In the genomic region with DNA sequence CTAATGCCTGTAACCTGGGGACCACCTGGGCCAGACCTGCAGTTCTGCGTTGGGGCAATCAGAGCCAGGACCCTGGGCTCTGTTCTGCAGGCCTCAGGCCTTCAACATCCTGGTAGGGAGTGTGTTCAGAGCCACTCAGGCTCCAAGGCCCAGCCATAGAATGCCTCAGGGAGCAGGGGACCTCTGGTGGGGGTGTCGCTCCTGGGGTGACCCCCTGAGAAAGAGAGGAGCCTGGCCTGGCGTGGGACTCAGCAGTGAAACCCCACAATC, we compare ENCODE assay signal across 18 cellular contexts. TPM values are rescaled to one million over a fixed set of nuclear protein-coding genes. Genes with fewer than 3 reads are reported as not detected.
DNase-seq lines count a peak whose midpoint lies in the region; ATAC-seq, FAIRE-seq and TF ChIP-seq lines count a peak whose summit lies in the region.
"Had no signal": no experiment of that assay in that cellular context is flagged by ENCODE, and none has a peak within 500 bp of the region (broad histone marks: within the 10 kb centered on the region; RNA-seq: fewer than 3 reads in every experiment).

No MANE protein-coding gene starts in this region.

- no peaks in the 10 kb centered on the region for H3K27me3 Mint-ChIP-seq in activated CD8-positive, alpha-beta T cell treated with anti-CD3 and anti-CD28 coated beads, Interleukin-2, amount 10 ng/mL, durations not matched to agents 7 days and 5 days (ENCODE audit: low read depth)
- H3K27me3 Mint-ChIP-seq in activated CD8-positive, alpha-beta T cell treated with anti-CD3 and anti-CD28 coated beads for 36 hours, result no peaks in the 10 kb centered on the region
- H3K27me3 Mint-ChIP-seq: B cell had no signal

- no peak overlapping the region for H2BK15ac ChIP-seq in H1 (ENCODE audit: low read length)

- TF ChIP-seq POLR2A in GM18951 (IDR thresholded peaks at IDR 0.05; ENCODE audit: extremely low read depth, insufficient read depth, insufficient read length), result peak; percentile 1
- TF ChIP-seq POLR2A in H1 (IDR thresholded peaks at IDR 0.05; ENCODE audit: control extremely low read depth in 1 of 2, low read depth in 2 of 2, low read length in 2 of 2), result no peak

- H3K27ac ChIP-seq in H1 (ENCODE audit: low read depth, low read length) (no peak overlapping the region), trophoblast cell (ENCODE audit: low read depth, low read length) (no peak overlapping the region)
- H3K27ac ChIP-seq: GM23248 had no signal

- no peak overlapping the region for H2AK5ac ChIP-seq in H1 (ENCODE audit: low read depth, low read length)
- no peak overlapping the region for H2AK5ac ChIP-seq in trophoblast cell (ENCODE audit: low read length)

- H4K12ac ChIP-seq in trophoblast cell (ENCODE audit: low read depth, low read length), result no peak overlapping the region

- H4K91ac ChIP-seq in H1 (replicated peaks; ENCODE audit: insufficient read length, low read length), result no peak overlapping the region
- no peak overlapping the region for H4K91ac ChIP-seq in trophoblast cell (ENCODE audit: low read depth, low read length)

- H3K9me3 ChIP-seq in H1 (ENCODE audit: insufficient read depth in 2 of 2, low read depth in 1 of 2, low read length in 1 of 2), result no peaks in the 10 kb centered on the region
- no peaks in the 10 kb centered on the region for H3K9me3 ChIP-seq in trophoblast cell (ENCODE audit: insufficient read depth, low read depth, low read length)

- no peak for FAIRE-seq in H1 (lab: Jason Lieb, UNC)
- FAIRE-seq: K562, RCC 7860 had no signal

- H3K4me3 ChIP-seq in H1 (ENCODE audit: extremely low read depth in 1 of 4, insufficient read depth in 2 of 4, low read depth in 3 of 4, low read length in 4 of 4) (no peak overlapping the region), trophoblast cell (ENCODE audit: low read depth, low read length) (no peak overlapping the region)
- H3K4me3 ChIP-seq: GM23248, K562 had no signal

- H4K8ac ChIP-seq in H1 (ENCODE audit: extremely low read depth, insufficient read depth, low read length), result no peak overlapping the region
- H4K8ac ChIP-seq in trophoblast cell (ENCODE audit: low read depth, low read length), result no peak overlapping the region

- POLR2A ChIA-PET in activated CD8-positive, alpha-beta T cell treated with anti-CD3 and anti-CD28 coated beads, Interleukin-2, amount 10 ng/mL, durations not matched to agents 7 days and 5 days (lab: Charles Lee), result interaction anchor here (1.7 kb wide), 1 partner anchor 12 kb away, joined by 5 read pairs; a partner anchor contains a TSS
- POLR2A ChIA-PET in activated CD8-positive, alpha-beta T cell treated with anti-CD3 and anti-CD28 coated beads for 36 hours (lab: Charles Lee), result no interaction called here
- POLR2A ChIA-PET in H1 (lab: Charles Lee; ENCODE audit: partially characterized antibody), result interaction anchor here (1.8 to 7.8 kb wide), 3 partner anchors 8 to 18 kb away, joined by 5 to 68 read pairs (median 15); a partner anchor contains a TSS

- H3K4me1 ChIP-seq in H1 (replicated peaks in 1 of 4; ENCODE audit: control insufficient read depth in 3 of 4, insufficient read depth in 4 of 4, low read length in 3 of 4) (peaks cover 0 to 31% (median 14%) of the 10 kb centered on the region in 4 experiments; a peak in 6 of 7 replicates), trophoblast cell (ENCODE audit: control insufficient read depth in 1 of 2, insufficient read depth in 2 of 2, low read length in 2 of 2) (peaks cover 15 to 22% of the 10 kb centered on the region in 2 experiments)

- no peak for DNase-seq in activated CD8-positive, alpha-beta T cell treated with anti-CD3 and anti-CD28 coated beads, Interleukin-2, amount 10 ng/mL, durations not matched to agents 7 days and 5 days
- DNase-seq in activated CD8-positive, alpha-beta T cell treated with anti-CD3 and anti-CD28 coated beads for 36 hours, result no peak
- no peak for DNase-seq in H1 (ENCODE audit: low read depth in 1 of 2, low spot score in 2 of 2)
- no peak for DNase-seq in trophoblast cell
- no peak for DNase-seq in hypothalamus (lab: John Stamatoyannopoulos, UW)
- no peak for DNase-seq in stimulated activated naive CD4-positive, alpha-beta T cell treated with Interleukin-2 at 50 U/mL for 16 hours (lab: John Stamatoyannopoulos, UW)
- DNase-seq: 8988T; GF-D8; GM23248; NCI-H1105 treated with DMSO at 0.1 percent for 48 hours; NCI-H2081 treated with DMSO at 0.1 percent for 48 hours; NK-92 treated with Interleukin-12 subunit alpha and Interleukin-12 subunit beta, amount 100 ng/mL, for 24 hours; SIG-M5 had no signal

- in situ Hi-C loops in GM18951 (cut with MboI; ENCODE audit: low sequenced_read_pairs, unreplicated experiment), result no loop called here

- ATAC-seq in activated CD8-positive, alpha-beta T cell treated with anti-CD3 and anti-CD28 coated beads, Interleukin-2, amount 10 ng/mL, durations not matched to agents 7 days and 5 days, result no peak
- ATAC-seq in activated CD8-positive, alpha-beta T cell treated with anti-CD3 and anti-CD28 coated beads for 36 hours, result no peak
- no peak for ATAC-seq in GM19397 (IDR thresholded peaks at IDR 0.05; ENCODE audit: unreplicated experiment)
- ATAC-seq: K562 had no signal

- CTCF ChIA-PET in activated CD8-positive, alpha-beta T cell treated with anti-CD3 and anti-CD28 coated beads, Interleukin-2, amount 10 ng/mL, durations not matched to agents 7 days and 5 days (lab: Charles Lee), result interaction anchor here (1.3 kb wide), 1 partner anchor 30 kb away, joined by 4 read pairs; no protein-coding TSS in a partner anchor
- CTCF ChIA-PET in activated CD8-positive, alpha-beta T cell treated with anti-CD3 and anti-CD28 coated beads for 36 hours (lab: Charles Lee), result no interaction called here
- CTCF ChIA-PET in H1 (lab: Charles Lee; ENCODE audit: partially characterized antibody), result interaction anchor here (1.0 to 5.4 kb wide), 4 partner anchors 9 to 53 kb away, joined by 3 to 28 read pairs (median 3); a partner anchor contains a TSS

- TF ChIP-seq RAD21 in H1 (IDR thresholded peaks at IDR 0.05 in 1 of 2, conservative IDR thresholded peaks at IDR 0.05 in 1 of 2; ENCODE audit: low read depth in 2 of 2, low read length in 2 of 2), result no peak

- H3K4ac ChIP-seq in H1 (replicated peaks; ENCODE audit: insufficient read length, low read depth, low read length) (no peak overlapping the region), trophoblast cell (ENCODE audit: low read depth, low read length) (no peak overlapping the region)

- H3K36me3 Mint-ChIP-seq in activated CD8-positive, alpha-beta T cell treated with anti-CD3 and anti-CD28 coated beads, Interleukin-2, amount 10 ng/mL, durations not matched to agents 7 days and 5 days (ENCODE audit: low read depth), result peaks cover 27% of the 10 kb centered on the region
- H3K36me3 Mint-ChIP-seq in activated CD8-positive, alpha-beta T cell treated with anti-CD3 and anti-CD28 coated beads for 36 hours (ENCODE audit: low read depth), result peaks cover 12% of the 10 kb centered on the region

- H2BK120ac ChIP-seq in H1 (replicated peaks; ENCODE audit: low read depth, low read length) (no peak overlapping the region), trophoblast cell (ENCODE audit: insufficient read depth, low read length, poor library complexity) (no peak overlapping the region)

- no peak overlapping the region for H3K4me2 ChIP-seq in H1 (ENCODE audit: insufficient read depth in 1 of 2, low read depth in 2 of 2, low read length in 2 of 2)
- no peak overlapping the region for H3K4me2 ChIP-seq in trophoblast cell (ENCODE audit: low read length)

- no peak overlapping the region for H3K4me3 Mint-ChIP-seq in activated CD8-positive, alpha-beta T cell treated with anti-CD3 and anti-CD28 coated beads, Interleukin-2, amount 10 ng/mL, durations not matched to agents 7 days and 5 days
- H3K4me3 Mint-ChIP-seq in activated CD8-positive, alpha-beta T cell treated with anti-CD3 and anti-CD28 coated beads for 36 hours, result no peak overlapping the region
- H3K4me3 Mint-ChIP-seq: B cell had no signal

- no peak overlapping the region for H2BK20ac ChIP-seq in H1 (ENCODE audit: low read length)

- H3K18ac ChIP-seq in H1 (ENCODE audit: extremely low read depth, low read length), result no peak overlapping the region
- peak overlapping the region; percentile 2 for H3K18ac ChIP-seq in trophoblast cell (ENCODE audit: low read length)

- no peaks in the 10 kb centered on the region for H3K9me3 Mint-ChIP-seq in activated CD8-positive, alpha-beta T cell treated with anti-CD3 and anti-CD28 coated beads, Interleukin-2, amount 10 ng/mL, durations not matched to agents 7 days and 5 days (ENCODE audit: insufficient read depth)
- H3K9me3 Mint-ChIP-seq in activated CD8-positive, alpha-beta T cell treated with anti-CD3 and anti-CD28 coated beads for 36 hours, result peaks cover 2% of the 10 kb centered on the region

- H3K27ac Mint-ChIP-seq in activated CD8-positive, alpha-beta T cell treated with anti-CD3 and anti-CD28 coated beads, Interleukin-2, amount 10 ng/mL, durations not matched to agents 7 days and 5 days, result peak overlapping the region; percentile 55
- no peak overlapping the region for H3K27ac Mint-ChIP-seq in activated CD8-positive, alpha-beta T cell treated with anti-CD3 and anti-CD28 coated beads for 36 hours
- H3K27ac Mint-ChIP-seq: B cell had no signal

- peaks cover 20 to 39% of the 10 kb centered on the region in 2 experiments for H4K20me1 ChIP-seq in H1 (replicated peaks in 1 of 2; ENCODE audit: control insufficient read depth in 1 of 2, insufficient read depth in 2 of 2, low read length in 2 of 2)

- H4K5ac ChIP-seq in H1 (ENCODE audit: insufficient read length, low read depth, low read length), result no peak overlapping the region

- peaks cover 0 to 27% of the 10 kb centered on the region in 2 experiments; a peak in 1 of 4 replicates for H3K79me2 ChIP-seq in H1 (ENCODE audit: control insufficient read depth in 1 of 2, insufficient read depth in 2 of 2, low read length in 2 of 2)
- H3K79me2 ChIP-seq in trophoblast cell (ENCODE audit: control insufficient read depth, insufficient read depth, low read length, poor library complexity), result peaks cover 4% of the 10 kb centered on the region

- H2BK5ac ChIP-seq in H1 (ENCODE audit: low read depth, low read length) (peak overlapping the region; percentile 78; the same call in 1 of the 2 replicates), trophoblast cell (ENCODE audit: low read depth, low read length, poor library complexity) (no peak overlapping the region)

- H2BK12ac ChIP-seq in H1 (ENCODE audit: low read depth, low read length), result no peak overlapping the region
- H2BK12ac ChIP-seq in trophoblast cell (ENCODE audit: low read length), result no peak overlapping the region

- peaks cover 10% of the 10 kb centered on the region for H3K23me2 ChIP-seq in H1 (ENCODE audit: low read depth, low read length)

- intact Hi-C loops in activated CD8-positive, alpha-beta T cell treated with anti-CD3 and anti-CD28 coated beads for 36 hours (cut with micrococcal nuclease), result no loop called here

- peaks cover 5% of the 10 kb centered on the region for H3K79me1 ChIP-seq in H1 (ENCODE audit: low read depth, low read length)
- peaks cover 9% of the 10 kb centered on the region for H3K79me1 ChIP-seq in trophoblast cell (ENCODE audit: low read length)

- no peak overlapping the region for H3K23ac ChIP-seq in H1 (ENCODE audit: insufficient read length)
- H3K23ac ChIP-seq in trophoblast cell (ENCODE audit: low read length), result no peak overlapping the region

- no peak for TF ChIP-seq CTCF in activated CD8-positive, alpha-beta T cell treated with anti-CD3 and anti-CD28 coated beads for 36 hours (IDR thresholded peaks at IDR 0.05)
- no peak for TF ChIP-seq CTCF in H1 (IDR thresholded peaks at IDR 0.05; ENCODE audit: control extremely low read depth in 1 of 3, insufficient read depth in 1 of 3, low read depth in 1 of 3, low read length in 3 of 3)

- no peak overlapping the region for H3K56ac ChIP-seq in H1 (replicated peaks; ENCODE audit: insufficient read length, low read depth, low read length)

- no peak for TF ChIP-seq EP300 in H1 (IDR thresholded peaks at IDR 0.05; ENCODE audit: borderline replicate concordance in 1 of 2, low read depth in 2 of 2, low read length in 2 of 2)

- H2AFZ ChIP-seq in H1 (ENCODE audit: low read length) (no peak overlapping the region), trophoblast cell (ENCODE audit: insufficient read depth, low read length, poor library complexity) (no peak overlapping the region)
- H2AFZ ChIP-seq: GM23248 had no signal

- WGBS in H1 (ENCODE audit: extremely low coverage in 1 of 2, insufficient coverage in 1 of 2, insufficient read length in 1 of 2, insufficient replicate concordance in 2 of 2, low coverage in 1 of 2, low lambda C conversion rate in 2 of 2, missing lambda C conversion rate in 1 of 2), 2 experiments, result 97% methylated on average over 3 of the region's 3 CpGs; no CpG with 5 or more reads in 1 of the 2 experiments
- no CpG with 5 or more reads among the region's 3 CpGs for WGBS in trophoblast cell (ENCODE audit: extremely low coverage, insufficient coverage, insufficient read length)

- H3K36me3 ChIP-seq in H1 (ENCODE audit: control insufficient read depth in 2 of 4, insufficient read depth in 4 of 4, low read length in 3 of 4) (peaks cover 3 to 21% (median 14%) of the 10 kb centered on the region in 4 experiments; a peak in 5 of 8 replicates), trophoblast cell (ENCODE audit: control insufficient read depth in 1 of 2, insufficient read depth in 2 of 2, low read length in 2 of 2) (peaks cover 60 to 64% of the 10 kb centered on the region in 2 experiments)

- no peak overlapping the region for H3K14ac ChIP-seq in H1 (ENCODE audit: insufficient read length)
- H3K14ac ChIP-seq in trophoblast cell (ENCODE audit: low read length), result no peak overlapping the region

- H3K4me1 Mint-ChIP-seq in activated CD8-positive, alpha-beta T cell treated with anti-CD3 and anti-CD28 coated beads, Interleukin-2, amount 10 ng/mL, durations not matched to agents 7 days and 5 days (ENCODE audit: low read depth), result peaks cover 37% of the 10 kb centered on the region
- H3K4me1 Mint-ChIP-seq in activated CD8-positive, alpha-beta T cell treated with anti-CD3 and anti-CD28 coated beads for 36 hours (ENCODE audit: low read depth), result peaks cover 30% of the 10 kb centered on the region

- no peak overlapping the region for H3K9ac ChIP-seq in H1 (replicated peaks in 1 of 4; ENCODE audit: extremely low read depth in 1 of 4, low read depth in 3 of 4, low read length in 3 of 4)
- no peak overlapping the region for H3K9ac ChIP-seq in trophoblast cell (ENCODE audit: low read length)
- H3K9ac ChIP-seq: GM23248 had no signal

- H3K27me3 ChIP-seq in H1 (replicated peaks in 1 of 4; ENCODE audit: control insufficient read depth in 3 of 4, extremely low read depth in 1 of 4, insufficient read depth in 3 of 4, low read length in 3 of 4) (no peaks in the 10 kb centered on the region), trophoblast cell (ENCODE audit: insufficient read depth, low read length) (no peaks in the 10 kb centered on the region)

RNA-seq across cellular contexts. Expression of a gene that starts 12.5 kb away (rescaled TPM):
- total RNA-seq in activated CD8-positive, alpha-beta T cell treated with anti-CD3 and anti-CD28 coated beads, Interleukin-2, amount 10 ng/mL, durations not matched to agents 7 days and 5 days, result 10 to 100 TPM; 41.1 to 45.4 TPM
- total RNA-seq in activated CD8-positive, alpha-beta T cell treated with anti-CD3 and anti-CD28 coated beads for 36 hours, result 10 to 100 TPM; 31.5 to 32.6 TPM
- 36.5 and 37.4 TPM in 2 replicates for total RNA-seq in H1 (2021; fragmentation: NEBNext Ultra II Directional; extraction: Animal tissue kit (Norgen Biotek cat#: 25700))
- 91.2 and 106 TPM in 2 replicates for polyA plus RNA-seq in H1 (2011; rRNA removed)
- polyA plus RNA-seq in H1 (2011; cell fraction: cytosol; rRNA removed), result 73.4 TPM
- polyA plus RNA-seq in H1 (2011; cell fraction: nucleus; rRNA removed), result 243 TPM
- 35.1 to 52.8 TPM (median 52.1 TPM) in 4 replicates for polyA plus RNA-seq in H1 (2012, experiment 1 of 2)
- 34.5 TPM for polyA plus RNA-seq in H1 (2012, experiment 2 of 2)
- polyA plus RNA-seq in H1 (2013, experiment 1 of 2), result 26.4 TPM
- 24.2 TPM for polyA plus RNA-seq in H1 (2013, experiment 2 of 2)
- 26.5 and 36.3 TPM in 2 replicates for polyA minus RNA-seq in H1 (2011; rRNA and poly(A)+ RNA removed)
- 28.2 TPM for polyA minus RNA-seq in H1 (2011; cell fraction: cytosol; rRNA and poly(A)+ RNA removed)
- 52.8 TPM for polyA minus RNA-seq in H1 (2011; cell fraction: nucleus; rRNA and poly(A)+ RNA removed)
- polyA plus RNA-seq in trophoblast cell (2013), result 28.2 and 30.1 TPM in 2 replicates

RNA-seq across cellular contexts. Expression of a gene that starts 26.0 kb away (rescaled TPM):
- 10 to 100 TPM; 12.0 to 12.1 TPM for total RNA-seq in activated CD8-positive, alpha-beta T cell treated with anti-CD3 and anti-CD28 coated beads, Interleukin-2, amount 10 ng/mL, durations not matched to agents 7 days and 5 days
- total RNA-seq in activated CD8-positive, alpha-beta T cell treated with anti-CD3 and anti-CD28 coated beads for 36 hours, result 1 to 10 TPM; 7.5 to 8.6 TPM
- total RNA-seq in H1 (2021; fragmentation: NEBNext Ultra II Directional; extraction: Animal tissue kit (Norgen Biotek cat#: 25700)), result 26.6 and 27.0 TPM in 2 replicates
- polyA plus RNA-seq in H1 (2011; rRNA removed), result 7.3 and 10.6 TPM in 2 replicates
- polyA plus RNA-seq in H1 (2011; cell fraction: cytosol; rRNA removed), result 9.7 TPM
- 51.0 TPM for polyA plus RNA-seq in H1 (2011; cell fraction: nucleus; rRNA removed)
- polyA plus RNA-seq in H1 (2012, experiment 1 of 2), result 16.0 to 22.5 TPM (median 19.3 TPM) in 4 replicates
- 12.0 TPM for polyA plus RNA-seq in H1 (2012, experiment 2 of 2)
- 9.5 TPM for polyA plus RNA-seq in H1 (2013, experiment 1 of 2)
- polyA plus RNA-seq in H1 (2013, experiment 2 of 2), result 9.1 TPM
- 4.1 and 5.5 TPM in 2 replicates for polyA minus RNA-seq in H1 (2011; rRNA and poly(A)+ RNA removed)
- 8.4 TPM for polyA minus RNA-seq in H1 (2011; cell fraction: cytosol; rRNA and poly(A)+ RNA removed)
- 9.1 TPM for polyA minus RNA-seq in H1 (2011; cell fraction: nucleus; rRNA and poly(A)+ RNA removed)
- polyA plus RNA-seq in trophoblast cell (2013), result 7.5 and 7.8 TPM in 2 replicates

RNA-seq across cellular contexts. Expression of a gene that starts 35.7 kb away (rescaled TPM):
- 10 to 100 TPM; 12.0 to 12.5 TPM for total RNA-seq in activated CD8-positive, alpha-beta T cell treated with anti-CD3 and anti-CD28 coated beads, Interleukin-2, amount 10 ng/mL, durations not matched to agents 7 days and 5 days
- total RNA-seq in activated CD8-positive, alpha-beta T cell treated with anti-CD3 and anti-CD28 coated beads for 36 hours, result 10 to 100 TPM; 17.4 to 17.5 TPM
- total RNA-seq in H1 (2021; fragmentation: NEBNext Ultra II Directional; extraction: Animal tissue kit (Norgen Biotek cat#: 25700)), result 3.0 and 3.8 TPM in 2 replicates
- 5.2 and 6.4 TPM in 2 replicates for polyA plus RNA-seq in H1 (2011; rRNA removed)
- polyA plus RNA-seq in H1 (2011; cell fraction: cytosol; rRNA removed), result 5.1 TPM
- polyA plus RNA-seq in H1 (2011; cell fraction: nucleus; rRNA removed), result 32.2 TPM
- polyA plus RNA-seq in H1 (2012, experiment 1 of 2), result 4.0 to 6.6 TPM (median 6.2 TPM) in 4 replicates
- 4.8 TPM for polyA plus RNA-seq in H1 (2012, experiment 2 of 2)
- 4.6 TPM for polyA plus RNA-seq in H1 (2013, experiment 1 of 2)
- 3.6 TPM for polyA plus RNA-seq in H1 (2013, experiment 2 of 2)
- polyA minus RNA-seq in H1 (2011; rRNA and poly(A)+ RNA removed), result 0.73 and 1.1 TPM in 2 replicates
- polyA minus RNA-seq in H1 (2011; cell fraction: cytosol; rRNA and poly(A)+ RNA removed), result 1.6 TPM
- 1.4 TPM for polyA minus RNA-seq in H1 (2011; cell fraction: nucleus; rRNA and poly(A)+ RNA removed)
- 4.3 and 4.5 TPM in 2 replicates for polyA plus RNA-seq in trophoblast cell (2013)

RNA-seq across cellular contexts. Expression of a gene that starts 37.2 kb away (rescaled TPM):
- total RNA-seq in activated CD8-positive, alpha-beta T cell treated with anti-CD3 and anti-CD28 coated beads, Interleukin-2, amount 10 ng/mL, durations not matched to agents 7 days and 5 days, result 10 to 100 TPM; 64.7 to 68.3 TPM
- 10 to 100 TPM; 53.0 to 55.5 TPM for total RNA-seq in activated CD8-positive, alpha-beta T cell treated with anti-CD3 and anti-CD28 coated beads for 36 hours
- 76.9 and 80.7 TPM in 2 replicates for total RNA-seq in H1 (2021; fragmentation: NEBNext Ultra II Directional; extraction: Animal tissue kit (Norgen Biotek cat#: 25700))
- polyA plus RNA-seq in H1 (2011; rRNA removed), result 27.9 and 42.8 TPM in 2 replicates
- polyA plus RNA-seq in H1 (2011; cell fraction: cytosol; rRNA removed), result 58.0 TPM
- 66.9 TPM for polyA plus RNA-seq in H1 (2011; cell fraction: nucleus; rRNA removed)
- polyA plus RNA-seq in H1 (2012, experiment 1 of 2), result 70.7 to 88.3 TPM (median 83.6 TPM) in 4 replicates
- polyA plus RNA-seq in H1 (2012, experiment 2 of 2), result 54.3 TPM
- 41.9 TPM for polyA plus RNA-seq in H1 (2013, experiment 1 of 2)
- 38.8 TPM for polyA plus RNA-seq in H1 (2013, experiment 2 of 2)
- 44.2 and 52.8 TPM in 2 replicates for polyA minus RNA-seq in H1 (2011; rRNA and poly(A)+ RNA removed)
- polyA minus RNA-seq in H1 (2011; cell fraction: cytosol; rRNA and poly(A)+ RNA removed), result 36.3 TPM
- polyA minus RNA-seq in H1 (2011; cell fraction: nucleus; rRNA and poly(A)+ RNA removed), result 23.1 TPM
- 45.4 and 45.8 TPM in 2 replicates for polyA plus RNA-seq in trophoblast cell (2013)

RNA-seq across cellular contexts. Expression of a gene that starts 48.8 kb away (rescaled TPM):
- total RNA-seq in activated CD8-positive, alpha-beta T cell treated with anti-CD3 and anti-CD28 coated beads, Interleukin-2, amount 10 ng/mL, durations not matched to agents 7 days and 5 days, result 10 to 100 TPM; 47.3 to 48.1 TPM
- 10 to 100 TPM; 32.2 to 32.5 TPM for total RNA-seq in activated CD8-positive, alpha-beta T cell treated with anti-CD3 and anti-CD28 coated beads for 36 hours
- 31.2 and 32.8 TPM in 2 replicates for total RNA-seq in H1 (2021; fragmentation: NEBNext Ultra II Directional; extraction: Animal tissue kit (Norgen Biotek cat#: 25700))
- polyA plus RNA-seq in H1 (2011; rRNA removed), result 19.2 and 25.0 TPM in 2 replicates
- polyA plus RNA-seq in H1 (2011; cell fraction: cytosol; rRNA removed), result 22.5 TPM
- 27.7 TPM for polyA plus RNA-seq in H1 (2011; cell fraction: nucleus; rRNA removed)
- 21.6 to 26.2 TPM (median 23.4 TPM) in 4 replicates for polyA plus RNA-seq in H1 (2012, experiment 1 of 2)
- polyA plus RNA-seq in H1 (2012, experiment 2 of 2), result 21.6 TPM
- 15.5 TPM for polyA plus RNA-seq in H1 (2013, experiment 1 of 2)
- polyA plus RNA-seq in H1 (2013, experiment 2 of 2), result 16.2 TPM
- polyA minus RNA-seq in H1 (2011; rRNA and poly(A)+ RNA removed), result 25.3 and 25.7 TPM in 2 replicates
- polyA minus RNA-seq in H1 (2011; cell fraction: cytosol; rRNA and poly(A)+ RNA removed), result 19.9 TPM
- 13.3 TPM for polyA minus RNA-seq in H1 (2011; cell fraction: nucleus; rRNA and poly(A)+ RNA removed)
- polyA plus RNA-seq in trophoblast cell (2013), result 24.9 and 25.0 TPM in 2 replicates
